ENCODE assay signal across 9 cellular contexts in the genomic region with DNA sequence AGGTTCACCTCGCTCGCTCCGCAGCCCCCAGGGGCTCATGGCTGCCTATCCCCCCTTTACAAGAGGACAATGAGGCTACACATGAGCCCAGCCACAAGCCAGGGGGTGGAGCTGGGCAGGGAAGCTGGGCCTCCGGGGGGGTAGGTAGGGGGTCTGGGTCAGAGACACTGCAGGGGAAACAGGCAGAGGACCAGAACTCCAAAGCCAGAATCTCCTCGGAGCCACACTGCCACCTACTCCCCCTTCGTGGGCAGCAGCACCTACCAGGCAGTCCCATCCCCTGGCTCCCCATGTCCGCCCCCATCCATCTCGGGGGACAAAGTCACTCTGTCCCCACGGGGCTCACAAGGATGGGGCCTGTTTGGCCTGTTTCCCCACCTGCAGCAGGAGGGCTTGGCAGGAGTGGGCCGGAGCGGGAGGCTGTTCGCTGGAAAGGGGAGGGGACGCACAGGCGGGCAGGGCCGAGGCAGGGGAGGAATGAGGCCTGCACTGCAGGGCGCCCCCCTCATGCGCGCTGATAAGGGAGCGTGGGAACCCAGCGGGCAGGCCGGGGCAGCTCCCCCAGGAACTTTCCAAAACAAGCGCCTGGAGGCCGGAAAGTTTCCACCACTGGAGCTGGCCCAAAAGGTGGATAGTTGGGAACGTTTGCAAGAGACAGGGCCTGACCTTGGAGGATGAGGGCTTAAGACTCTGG. TPM values are rescaled to one million over a fixed set of nuclear protein-coding genes. Genes with fewer than 3 reads are reported as not detected.
DNase-seq lines count a peak whose midpoint lies in the region; ATAC-seq and TF ChIP-seq lines count a peak whose summit lies in the region.
"Had no signal": no experiment of that assay in that cellular context is flagged by ENCODE, and none has a peak within 500 bp of the region (broad histone marks: within the 10 kb centered on the region; RNA-seq: fewer than 3 reads in every experiment).

No MANE protein-coding gene starts in this region.

- no peak for DNase-seq in activated CD4-positive, alpha-beta memory T cell treated with anti-CD3 and anti-CD28 coated beads, Interleukin-2, amount 10 ng/mL, durations not matched to agents 7 days and 5 days
- DNase-seq in activated CD4-positive, alpha-beta memory T cell treated with anti-CD3 and anti-CD28 coated beads for 36 hours, result no peak
- DNase-seq in central memory CD8-positive, alpha-beta T cell (ENCODE audit: low spot score in 2 of 2), result no peak
- DNase-seq in left lung (no peak), upper lobe of right lung (no peak), NCI-H2081 (lab: John Stamatoyannopoulos, UW) (no peak)

- H3K4me3 ChIP-seq in left lung, result peak overlapping the region; percentile 43 to 48
- H3K4me3 ChIP-seq in upper lobe of right lung, result peak overlapping the region; percentile 63

- H3K27ac Mint-ChIP-seq in activated CD4-positive, alpha-beta memory T cell treated with anti-CD3 and anti-CD28 coated beads, Interleukin-2, amount 10 ng/mL, durations not matched to agents 7 days and 5 days, result no peak overlapping the region
- no peak overlapping the region for H3K27ac Mint-ChIP-seq in activated CD4-positive, alpha-beta memory T cell treated with anti-CD3 and anti-CD28 coated beads for 36 hours
- H3K27ac Mint-ChIP-seq in central memory CD8-positive, alpha-beta T cell (ENCODE audit: low read depth), result no peak overlapping the region
- H3K27ac Mint-ChIP-seq: activated CD4-positive, alpha-beta T cell treated with anti-CD3 and anti-CD28 coated beads, Interleukin-2, amount 10 ng/mL, durations not matched to agents 24 days and 14 days had no signal

- CTCF ChIA-PET in activated CD4-positive, alpha-beta memory T cell treated with anti-CD3 and anti-CD28 coated beads, Interleukin-2, amount 10 ng/mL, durations not matched to agents 7 days and 5 days (lab: Charles Lee), result interaction anchor here (1.0 kb wide), 1 partner anchor 32 kb away, joined by 3 read pairs; no protein-coding TSS in a partner anchor
- CTCF ChIA-PET in activated CD4-positive, alpha-beta memory T cell treated with anti-CD3 and anti-CD28 coated beads for 36 hours (lab: Charles Lee), result interaction anchor here (0.7 to 1.0 kb wide), 2 partner anchors 12 to 409 kb away, joined by 3 read pairs; no protein-coding TSS in a partner anchor

- no peaks in the 10 kb centered on the region for H3K27me3 Mint-ChIP-seq in activated CD4-positive, alpha-beta memory T cell treated with anti-CD3 and anti-CD28 coated beads, Interleukin-2, amount 10 ng/mL, durations not matched to agents 7 days and 5 days
- no peaks in the 10 kb centered on the region for H3K27me3 Mint-ChIP-seq in activated CD4-positive, alpha-beta memory T cell treated with anti-CD3 and anti-CD28 coated beads for 36 hours
- no peaks in the 10 kb centered on the region for H3K27me3 Mint-ChIP-seq in central memory CD8-positive, alpha-beta T cell
- H3K27me3 Mint-ChIP-seq: activated CD4-positive, alpha-beta T cell treated with anti-CD3 and anti-CD28 coated beads, Interleukin-2, amount 10 ng/mL, durations not matched to agents 24 days and 14 days had no signal

- peaks cover 6% of the 10 kb centered on the region for H3K9me3 Mint-ChIP-seq in activated CD4-positive, alpha-beta memory T cell treated with anti-CD3 and anti-CD28 coated beads, Interleukin-2, amount 10 ng/mL, durations not matched to agents 7 days and 5 days
- peaks cover 3% of the 10 kb centered on the region for H3K9me3 Mint-ChIP-seq in activated CD4-positive, alpha-beta memory T cell treated with anti-CD3 and anti-CD28 coated beads for 36 hours
- H3K9me3 Mint-ChIP-seq in central memory CD8-positive, alpha-beta T cell, result peaks cover 5% of the 10 kb centered on the region

- H3K9me3 ChIP-seq in left lung (no peaks in the 10 kb centered on the region), upper lobe of right lung (no peaks in the 10 kb centered on the region)

- peaks cover 4 to 43% of the 10 kb centered on the region in 2 donors for H3K4me1 ChIP-seq in left lung
- H3K4me1 ChIP-seq in upper lobe of right lung, result peaks cover 19% of the 10 kb centered on the region

- H3K4me1 Mint-ChIP-seq in activated CD4-positive, alpha-beta memory T cell treated with anti-CD3 and anti-CD28 coated beads, Interleukin-2, amount 10 ng/mL, durations not matched to agents 7 days and 5 days, result peaks cover 45% of the 10 kb centered on the region
- H3K4me1 Mint-ChIP-seq in activated CD4-positive, alpha-beta memory T cell treated with anti-CD3 and anti-CD28 coated beads for 36 hours (ENCODE audit: low read depth), result peaks cover 23% of the 10 kb centered on the region
- H3K4me1 Mint-ChIP-seq in central memory CD8-positive, alpha-beta T cell, result peaks cover 36% of the 10 kb centered on the region

- no peak for TF ChIP-seq CTCF in left lung (IDR thresholded peaks at IDR 0.05)
- no peak for TF ChIP-seq CTCF in upper lobe of right lung (IDR thresholded peaks at IDR 0.05)

- intact Hi-C loops in activated CD4-positive, alpha-beta memory T cell treated with anti-CD3 and anti-CD28 coated beads for 36 hours (cut with micrococcal nuclease), result no loop called here
- intact Hi-C loops in left lung (cut with DNase I) (no loop called here), upper lobe of right lung (cut with DNase I) (no loop called here)

- no peak for ATAC-seq in central memory CD8-positive, alpha-beta T cell (replicated peaks; ENCODE audit: extremely low read depth, poor library complexity, severe bottlenecking)
- ATAC-seq in left lung (no peak), upper lobe of right lung (no peak), GM19035 (IDR thresholded peaks at IDR 0.05; ENCODE audit: unreplicated experiment) (no peak), GM21723 (IDR thresholded peaks at IDR 0.05; ENCODE audit: unreplicated experiment) (no peak)

- H3K27me3 ChIP-seq in left lung (peaks cover 0 to 51% of the 10 kb centered on the region in 2 donors), upper lobe of right lung (no peaks in the 10 kb centered on the region)

- peaks cover 37% of the 10 kb centered on the region for H3K36me3 Mint-ChIP-seq in activated CD4-positive, alpha-beta memory T cell treated with anti-CD3 and anti-CD28 coated beads, Interleukin-2, amount 10 ng/mL, durations not matched to agents 7 days and 5 days (ENCODE audit: low read depth)
- peaks cover 13% of the 10 kb centered on the region for H3K36me3 Mint-ChIP-seq in activated CD4-positive, alpha-beta memory T cell treated with anti-CD3 and anti-CD28 coated beads for 36 hours
- peaks cover 38% of the 10 kb centered on the region for H3K36me3 Mint-ChIP-seq in central memory CD8-positive, alpha-beta T cell (ENCODE audit: insufficient read depth)

- H3K4me3 Mint-ChIP-seq in activated CD4-positive, alpha-beta memory T cell treated with anti-CD3 and anti-CD28 coated beads, Interleukin-2, amount 10 ng/mL, durations not matched to agents 7 days and 5 days, result peak overlapping the region; percentile 27
- H3K4me3 Mint-ChIP-seq in activated CD4-positive, alpha-beta memory T cell treated with anti-CD3 and anti-CD28 coated beads for 36 hours, result no peak overlapping the region
- peak overlapping the region; percentile 74 for H3K4me3 Mint-ChIP-seq in central memory CD8-positive, alpha-beta T cell

- H3K27ac ChIP-seq in left lung (peak overlapping the region; percentile 9 to 47), upper lobe of right lung (peak overlapping the region; percentile 58)

- H3K36me3 ChIP-seq in left lung, result peaks cover 0 to 17% of the 10 kb centered on the region in 2 donors
- peaks cover 8% of the 10 kb centered on the region for H3K36me3 ChIP-seq in upper lobe of right lung

- POLR2A ChIA-PET in activated CD4-positive, alpha-beta memory T cell treated with anti-CD3 and anti-CD28 coated beads, Interleukin-2, amount 10 ng/mL, durations not matched to agents 7 days and 5 days (lab: Charles Lee), result interaction anchor here (1.6 to 3.3 kb wide), 2 partner anchors 19 to 156 kb away, joined by 5 to 15 read pairs; a partner anchor contains a TSS
- POLR2A ChIA-PET in activated CD4-positive, alpha-beta memory T cell treated with anti-CD3 and anti-CD28 coated beads for 36 hours (lab: Charles Lee), result interaction anchor here (0.6 to 1.5 kb wide), 2 partner anchors 10 to 25 kb away, joined by 3 read pairs; no protein-coding TSS in a partner anchor

RNA-seq across cellular contexts. Expression of a gene that starts 0.5 kb away (rescaled TPM):
- total RNA-seq in activated CD4-positive, alpha-beta memory T cell treated with anti-CD3 and anti-CD28 coated beads, Interleukin-2, amount 10 ng/mL, durations not matched to agents 7 days and 5 days, result 10 to 100 TPM; 16.7 to 18.0 TPM
- 10 to 100 TPM; 19.3 to 20.0 TPM for total RNA-seq in activated CD4-positive, alpha-beta memory T cell treated with anti-CD3 and anti-CD28 coated beads for 36 hours
- total RNA-seq in left lung (10 to 100 TPM; 22.8 to 43.9 TPM), upper lobe of right lung (34.6 TPM)

RNA-seq across cellular contexts. Expression of a gene that starts 19.3 kb away (rescaled TPM):
- 100 to 1,000 TPM; 140 to 153 TPM for total RNA-seq in activated CD4-positive, alpha-beta memory T cell treated with anti-CD3 and anti-CD28 coated beads, Interleukin-2, amount 10 ng/mL, durations not matched to agents 7 days and 5 days
- total RNA-seq in activated CD4-positive, alpha-beta memory T cell treated with anti-CD3 and anti-CD28 coated beads for 36 hours, result 100 to 1,000 TPM in 1 of 2 experiments, 10 to 100 TPM in 1; 97.9 to 102 TPM
- total RNA-seq in left lung (10 to 100 TPM; 49.8 to 79.9 TPM), upper lobe of right lung (57.3 TPM)

RNA-seq across cellular contexts. Expression of a gene that starts 41.1 kb away (rescaled TPM):
- total RNA-seq in activated CD4-positive, alpha-beta memory T cell treated with anti-CD3 and anti-CD28 coated beads, Interleukin-2, amount 10 ng/mL, durations not matched to agents 7 days and 5 days, result not detected
- not detected for total RNA-seq in activated CD4-positive, alpha-beta memory T cell treated with anti-CD3 and anti-CD28 coated beads for 36 hours
- total RNA-seq in left lung (10 to 100 TPM; 14.4 to 53.7 TPM), upper lobe of right lung (22.7 TPM)
- total RNA-seq: activated CD4-positive, alpha-beta T cell treated with anti-CD3 and anti-CD28 coated beads, Interleukin-2, amount 10 ng/mL, durations not matched to agents 24 days and 14 days had no signal

RNA-seq across cellular contexts. Expression of a gene that starts 52.5 kb away (rescaled TPM):
- total RNA-seq in activated CD4-positive, alpha-beta memory T cell treated with anti-CD3 and anti-CD28 coated beads, Interleukin-2, amount 10 ng/mL, durations not matched to agents 7 days and 5 days, result not detected
- total RNA-seq in activated CD4-positive, alpha-beta memory T cell treated with anti-CD3 and anti-CD28 coated beads for 36 hours, result not detected
- total RNA-seq in left lung (100 to 1,000 TPM in 1 of 2 donors, 10 to 100 TPM in 1; 99.0 to 180 TPM), upper lobe of right lung (105 TPM)

Comparison
In these comparisons a context has a peak if more than half of its experiments do, and no peak if none do; other contexts are left out.
1. RNA of a gene that starts 41.1 kb away (total RNA-seq): 14.4 to 53.7 TPM in left lung and 22.7 TPM in upper lobe of right lung (single experiment); not detected in activated CD4-positive, alpha-beta memory T cell treated with anti-CD3 and anti-CD28 coated beads, Interleukin-2, amount 10 ng/mL, durations not matched to agents 7 days and 5 days and not detected in activated CD4-positive, alpha-beta memory T cell treated with anti-CD3 and anti-CD28 coated beads for 36 hours; every median in the first group is over 10 times any median in the second.